Comparison of ENCODE assay signal across 1 cellular context in the genomic region with DNA sequence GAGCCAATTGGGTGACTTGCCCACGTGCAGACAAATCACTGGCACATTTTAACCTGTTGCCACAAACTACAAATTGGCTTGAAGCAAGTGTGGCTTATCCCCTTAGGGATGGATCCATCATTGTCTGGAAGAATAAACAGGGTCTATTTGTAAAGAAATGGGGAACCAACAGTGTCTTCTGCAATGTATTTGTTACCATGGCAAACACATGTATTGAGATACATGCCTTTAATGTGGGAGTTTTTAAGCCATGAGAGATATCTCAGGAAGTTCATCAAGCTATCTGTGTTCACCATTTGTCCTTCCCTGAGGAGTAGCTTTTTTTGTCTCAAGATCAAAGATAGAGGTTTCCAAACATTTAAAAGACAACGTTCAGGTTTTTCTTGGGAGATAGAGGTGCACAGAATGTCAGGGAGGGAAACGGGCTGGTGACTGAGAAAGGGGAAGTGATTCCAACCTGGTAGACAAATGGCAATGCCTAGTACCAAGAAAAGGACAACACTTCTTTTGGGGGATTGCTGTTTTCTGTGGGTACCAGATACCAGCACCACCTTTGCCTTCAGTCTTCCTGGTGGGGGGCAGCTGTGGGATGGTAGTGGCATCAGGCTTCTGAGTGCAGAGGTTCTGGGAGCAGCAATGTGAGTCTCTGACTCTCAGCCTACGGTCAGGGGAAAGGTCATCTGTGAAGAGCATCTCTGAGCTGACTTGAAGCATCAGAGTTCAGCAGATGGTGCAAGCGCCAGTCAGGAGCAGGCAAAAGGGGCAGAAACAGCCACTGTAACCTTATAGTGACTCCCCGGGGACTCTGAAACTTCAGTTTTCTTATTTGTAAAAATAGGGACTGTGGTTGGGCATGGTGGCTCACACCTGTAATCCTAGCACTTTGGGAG.
TF ChIP-seq lines count a peak whose summit lies in the region.

No MANE protein-coding gene starts in this region.

TF ChIP-seq in SK-N-SH, 30 proteins besides CTCF, POLR2A, EP300 and RAD21:
- no peak for TF ChIP-seq FOSL2 (IDR thresholded peaks at IDR 0.05; ENCODE audit: borderline replicate concordance, low read depth)
